Comparison of ENCODE assay signal across 13 cellular contexts in the genomic region with DNA sequence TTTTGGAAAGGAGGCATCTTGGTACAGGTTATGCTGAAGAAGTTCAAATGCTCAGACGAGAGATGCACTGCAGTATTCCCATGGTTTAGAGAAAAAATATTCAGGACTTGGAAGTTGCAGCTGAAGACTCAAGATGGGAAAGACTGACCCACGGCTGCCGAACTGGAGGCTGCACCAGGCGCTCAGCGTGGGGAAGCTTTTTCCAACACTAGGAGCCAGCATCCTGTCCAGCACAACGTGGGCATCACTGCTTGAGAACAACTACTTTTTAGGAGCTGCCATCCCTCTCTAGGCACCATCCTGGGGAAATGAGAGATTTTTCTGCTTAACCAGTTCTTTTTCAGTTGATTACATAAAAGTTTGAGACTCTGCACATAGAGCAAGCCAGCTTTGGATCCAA.
"Had no signal": no experiment of that assay in that cellular context is flagged by ENCODE, and none has a peak within 500 bp of the region (broad histone marks: within the 10 kb centered on the region; RNA-seq: fewer than 3 reads in every experiment).

No MANE protein-coding gene starts in this region.

- H3K27me3 ChIP-seq: foreskin keratinocyte had no signal

- H3K4me1 ChIP-seq: foreskin keratinocyte, parathyroid adenoma had no signal

- H3K9me3 ChIP-seq: SK-N-SH had no signal

- H2AFZ ChIP-seq: parathyroid adenoma had no signal

- H3K4me2 ChIP-seq: SK-N-SH had no signal

- H3K27ac ChIP-seq: foreskin keratinocyte, parathyroid adenoma had no signal

- ATAC-seq: WTC11 had no signal

- DNase-seq: activated CD4-positive, alpha-beta T cell treated with anti-CD3 and anti-CD28 coated beads for 48 hours; activated CD8-positive, alpha-beta memory T cell treated with anti-CD3 and anti-CD28 coated beads, Interleukin-2, amount 50 U/mL, for 48 hours; activated CD8-positive, alpha-beta T cell treated with anti-CD3 and anti-CD28 coated beads, Interleukin-2, amount 10 ng/mL, durations not matched to agents 7 days and 5 days; activated naive CD4-positive, alpha-beta T cell; activated naive CD8-positive, alpha-beta T cell treated with anti-CD3 and anti-CD28 coated beads, Interleukin-2, amount 50 U/mL, for 24 hours; foreskin keratinocyte; naive B cell; SK-N-SH; small intestine had no signal

- H3K9ac ChIP-seq: parathyroid adenoma, SK-N-SH had no signal

- FAIRE-seq: endometrium, small intestine, urothelium cell line had no signal
